ENCODE assay signal across 17 cellular contexts in genomic region chr16:9612267-9612666, GRCh38.
"Had no signal": no experiment of that assay in that cellular context is flagged by ENCODE, and none has a peak within 500 bp of the region (broad histone marks: within the 10 kb centered on the region; RNA-seq: fewer than 3 reads in every experiment).

No MANE protein-coding gene starts in this region.

- H3K36me3 ChIP-seq: ascending aorta, pancreas, spleen, thoracic aorta, uterus had no signal

- H3K4me3 ChIP-seq: ascending aorta, pancreas, spleen, thoracic aorta, uterus had no signal

- DNase-seq: activated CD4-positive, alpha-beta T cell treated with anti-CD3 and anti-CD28 coated beads for 1 hour; activated CD4-positive, alpha-beta T cell treated with anti-CD3 and anti-CD28 coated beads, Interleukin-2, amount 50 U/mL, for 4 hours; activated CD8-positive, alpha-beta memory T cell treated with anti-CD3 and anti-CD28 coated beads, Interleukin-2, amount 10 ng/mL, durations not matched to agents 7 days and 5 days; activated naive CD4-positive, alpha-beta T cell treated with anti-CD3 and anti-CD28 coated beads for 36 hours; activated T-cell treated with anti-CD3 and anti-CD28 coated beads, Interleukin-2, amount 50 U/mL, for 1 hour; central memory CD4-positive, alpha-beta T cell; cortex of kidney; effector CD4-positive, alpha-beta T cell; foreskin fibroblast; hippocampal formation; pancreas; spleen; T1000; uterus had no signal

- H3K4me1 ChIP-seq: ascending aorta, pancreas, spleen, uterus had no signal

- H3K27ac ChIP-seq: ascending aorta, pancreas, spleen, thoracic aorta, uterus had no signal

- FAIRE-seq: pancreas had no signal

- H3K9me3 ChIP-seq: ascending aorta, pancreas, spleen, thoracic aorta, uterus had no signal

- ATAC-seq: activated CD8-positive, alpha-beta memory T cell treated with anti-CD3 and anti-CD28 coated beads, Interleukin-2, amount 10 ng/mL, durations not matched to agents 7 days and 5 days; pancreas; sciatic nerve had no signal

- H3K27me3 ChIP-seq: ascending aorta, pancreas, spleen, uterus had no signal
